10 cellular contexts compared by ENCODE assay signal in genomic region chr14:35390577-35391387, GRCh38. TPM values are rescaled to one million over a fixed set of nuclear protein-coding genes. Genes with fewer than 3 reads are reported as not detected.
A peak's percentile ranks its signal among the peaks of the same experiment; 100 is the strongest.
DNase-seq lines count a peak whose midpoint lies in the region; ATAC-seq, FAIRE-seq and TF ChIP-seq lines count a peak whose summit lies in the region.
"Had no signal": no experiment of that assay in that cellular context is flagged by ENCODE, and none has a peak within 500 bp of the region (broad histone marks: within the 10 kb centered on the region; RNA-seq: fewer than 3 reads in every experiment).

No MANE protein-coding gene starts in this region.

- peak; percentile 70 for ATAC-seq in GM18868 (IDR thresholded peaks at IDR 0.05; ENCODE audit: unreplicated experiment)

- intact Hi-C loops in vagina (cut with DNase I): no loop called here

- H3K36me3 ChIP-seq in vagina: no peaks in the 10 kb centered on the region

- TF ChIP-seq CTCF in C4-2B (conservative IDR thresholded peaks at IDR 0.05): no peak
- no peak for TF ChIP-seq CTCF in epithelial cell of esophagus (IDR thresholded peaks at IDR 0.05; ENCODE audit: insufficient read depth, low read depth, low read length, missing control alignments)
- no peak for TF ChIP-seq CTCF in vagina (IDR thresholded peaks at IDR 0.05)

- peaks cover 32% of the 10 kb centered on the region for H3K4me1 ChIP-seq in vagina

- no peak for TF ChIP-seq POLR2A in vagina (IDR thresholded peaks at IDR 0.05)

- DNase-seq in NCI-H446 treated with DMSO at 0.1 percent for 48 hours (lab: John Stamatoyannopoulos, UW) (peak; percentile 53), epithelial cell of esophagus (ENCODE audit: low read depth) (peak; percentile 90), HTR-8/SVneo (ENCODE audit: insufficient read length, low spot score) (no peak), vagina (ENCODE audit: extremely low spot score in 2 of 2) (no peak), midbrain (lab: John Stamatoyannopoulos, UW) (no peak)
- no peak for DNase-seq in effector CD4-positive, alpha-beta T cell

- no peaks in the 10 kb centered on the region for H3K27me3 ChIP-seq in vagina

- FAIRE-seq in HTR-8/SVneo (lab: Jason Lieb, UNC): no peak
- FAIRE-seq: colon, GM12891 had no signal

- H3K4me3 ChIP-seq in epithelial cell of esophagus (ENCODE audit: low read length) (no peak overlapping the region), vagina (no peak overlapping the region)

- H3K9me3 ChIP-seq in vagina: no peaks in the 10 kb centered on the region

- H3K27ac ChIP-seq in C4-2B: peak overlapping the region; percentile 27
- no peak overlapping the region for H3K27ac ChIP-seq in vagina

RNA-seq across cellular contexts. Expression of gene NFKBIA, which starts 13.8 kb away (rescaled TPM):
- total RNA-seq in vagina: 1,179 TPM

Comparison
In these comparisons a context has a peak if more than half of its experiments do, and no peak if none do; other contexts are left out.
1. DNase-seq: peak in NCI-H446 treated with DMSO at 0.1 percent for 48 hours (single experiment) and epithelial cell of esophagus (single experiment); none in HTR-8/SVneo (single experiment), vagina (0 of 2), midbrain (single experiment) and effector CD4-positive, alpha-beta T cell (single experiment).